2 cellular contexts compared by ENCODE assay signal in the genomic region with DNA sequence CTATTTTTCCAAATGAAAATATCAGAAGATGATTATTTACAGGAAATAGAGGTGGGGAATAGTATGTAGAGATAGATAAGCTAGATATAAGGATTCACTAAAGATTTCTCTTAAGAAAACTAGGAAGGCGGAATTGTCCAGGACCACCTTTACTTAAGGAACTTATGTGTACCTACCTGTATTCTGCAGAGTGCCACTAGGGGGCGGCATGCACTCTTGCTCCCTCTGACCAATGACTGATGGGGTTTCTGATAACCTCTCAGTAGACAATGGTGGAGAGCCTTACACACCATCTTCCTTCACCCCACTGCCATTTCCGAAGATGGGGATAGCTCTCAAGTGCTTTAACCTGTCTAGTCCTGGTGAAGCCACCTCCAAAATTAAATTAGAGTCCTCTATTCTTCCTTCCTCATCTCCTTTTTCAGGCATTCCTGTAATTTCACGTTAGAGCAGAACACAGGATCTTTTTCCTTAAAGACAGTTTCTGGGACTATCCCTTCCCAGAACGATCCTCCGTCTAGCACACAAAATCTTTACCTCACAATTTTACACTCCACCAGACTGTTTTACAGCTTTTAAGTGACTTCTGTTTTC.
TF ChIP-seq lines count a peak whose summit lies in the region.

No MANE protein-coding gene starts in this region.

TF ChIP-seq in GM12878, 131 proteins besides CTCF, POLR2A, EP300 and RAD21 (continued from another document):
- TF ChIP-seq, protein P1, sequence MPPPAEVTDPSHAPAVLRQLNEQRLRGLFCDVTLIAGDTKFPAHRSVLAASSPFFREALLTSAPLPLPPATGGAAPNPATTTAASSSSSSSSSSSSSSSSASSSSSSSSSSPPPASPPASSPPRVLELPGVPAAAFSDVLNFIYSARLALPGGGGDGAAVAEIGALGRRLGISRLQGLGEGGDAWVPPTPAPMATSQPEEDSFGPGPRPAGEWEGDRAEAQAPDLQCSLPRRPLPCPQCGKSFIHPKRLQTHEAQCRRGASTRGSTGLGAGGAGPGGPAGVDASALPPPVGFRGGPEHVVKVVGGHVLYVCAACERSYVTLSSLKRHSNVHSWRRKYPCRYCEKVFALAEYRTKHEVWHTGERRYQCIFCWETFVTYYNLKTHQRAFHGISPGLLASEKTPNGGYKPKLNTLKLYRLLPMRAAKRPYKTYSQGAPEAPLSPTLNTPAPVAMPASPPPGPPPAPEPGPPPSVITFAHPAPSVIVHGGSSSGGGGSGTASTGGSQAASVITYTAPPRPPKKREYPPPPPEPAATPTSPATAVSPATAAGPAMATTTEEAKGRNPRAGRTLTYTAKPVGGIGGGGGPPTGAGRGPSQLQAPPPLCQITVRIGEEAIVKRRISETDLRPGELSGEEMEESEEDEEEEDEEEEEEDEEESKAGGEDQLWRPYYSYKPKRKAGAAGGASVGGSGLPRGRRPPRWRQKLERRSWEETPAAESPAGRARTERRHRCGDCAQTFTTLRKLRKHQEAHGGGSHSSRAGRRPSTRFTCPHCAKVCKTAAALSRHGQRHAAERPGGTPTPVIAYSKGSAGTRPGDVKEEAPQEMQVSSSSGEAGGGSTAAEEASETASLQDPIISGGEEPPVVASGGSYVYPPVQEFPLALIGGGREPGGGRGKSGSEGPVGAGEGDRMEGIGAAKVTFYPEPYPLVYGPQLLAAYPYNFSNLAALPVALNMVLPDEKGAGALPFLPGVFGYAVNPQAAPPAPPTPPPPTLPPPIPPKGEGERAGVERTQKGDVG (CRISPR knock-in tag; IDR thresholded peaks at IDR 0.05): no peak
- TF ChIP-seq SMC3 (IDR thresholded peaks at IDR 0.05; ENCODE audit: borderline replicate concordance, low read length) (peak; percentile 58; the same call in 1 of the 2 replicates), TARDBP (IDR thresholded peaks at IDR 0.05; ENCODE audit: borderline replicate concordance) (no peak), YY1 (IDR thresholded peaks at IDR 0.05; ENCODE audit: low read depth, low read length) (peak; percentile 53; the same call in 1 of the 2 replicates)
TF ChIP-seq in GM12878: peak in this region for 2.

TF ChIP-seq in liver, 16 proteins besides CTCF, POLR2A, EP300 and RAD21 (continued from another document):
- TF ChIP-seq, protein P2, sequence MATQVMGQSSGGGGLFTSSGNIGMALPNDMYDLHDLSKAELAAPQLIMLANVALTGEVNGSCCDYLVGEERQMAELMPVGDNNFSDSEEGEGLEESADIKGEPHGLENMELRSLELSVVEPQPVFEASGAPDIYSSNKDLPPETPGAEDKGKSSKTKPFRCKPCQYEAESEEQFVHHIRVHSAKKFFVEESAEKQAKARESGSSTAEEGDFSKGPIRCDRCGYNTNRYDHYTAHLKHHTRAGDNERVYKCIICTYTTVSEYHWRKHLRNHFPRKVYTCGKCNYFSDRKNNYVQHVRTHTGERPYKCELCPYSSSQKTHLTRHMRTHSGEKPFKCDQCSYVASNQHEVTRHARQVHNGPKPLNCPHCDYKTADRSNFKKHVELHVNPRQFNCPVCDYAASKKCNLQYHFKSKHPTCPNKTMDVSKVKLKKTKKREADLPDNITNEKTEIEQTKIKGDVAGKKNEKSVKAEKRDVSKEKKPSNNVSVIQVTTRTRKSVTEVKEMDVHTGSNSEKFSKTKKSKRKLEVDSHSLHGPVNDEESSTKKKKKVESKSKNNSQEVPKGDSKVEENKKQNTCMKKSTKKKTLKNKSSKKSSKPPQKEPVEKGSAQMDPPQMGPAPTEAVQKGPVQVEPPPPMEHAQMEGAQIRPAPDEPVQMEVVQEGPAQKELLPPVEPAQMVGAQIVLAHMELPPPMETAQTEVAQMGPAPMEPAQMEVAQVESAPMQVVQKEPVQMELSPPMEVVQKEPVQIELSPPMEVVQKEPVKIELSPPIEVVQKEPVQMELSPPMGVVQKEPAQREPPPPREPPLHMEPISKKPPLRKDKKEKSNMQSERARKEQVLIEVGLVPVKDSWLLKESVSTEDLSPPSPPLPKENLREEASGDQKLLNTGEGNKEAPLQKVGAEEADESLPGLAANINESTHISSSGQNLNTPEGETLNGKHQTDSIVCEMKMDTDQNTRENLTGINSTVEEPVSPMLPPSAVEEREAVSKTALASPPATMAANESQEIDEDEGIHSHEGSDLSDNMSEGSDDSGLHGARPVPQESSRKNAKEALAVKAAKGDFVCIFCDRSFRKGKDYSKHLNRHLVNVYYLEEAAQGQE (IDR thresholded peaks at IDR 0.05): no peak
- TF ChIP-seq, protein P3, sequence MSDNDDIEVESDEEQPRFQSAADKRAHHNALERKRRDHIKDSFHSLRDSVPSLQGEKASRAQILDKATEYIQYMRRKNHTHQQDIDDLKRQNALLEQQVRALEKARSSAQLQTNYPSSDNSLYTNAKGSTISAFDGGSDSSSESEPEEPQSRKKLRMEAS (IDR thresholded peaks at IDR 0.05): no peak
- TF ChIP-seq EGR1 (IDR thresholded peaks at IDR 0.05; ENCODE audit: low read depth in 2 of 2) (no peak), YY1 (IDR thresholded peaks at IDR 0.05) (no peak), TAF1 (conservative IDR thresholded peaks at IDR 0.05) (no peak)
